Comparison of ENCODE assay signal across 8 cellular contexts in genomic region chr3:150146891-150147761, GRCh38.
DNase-seq lines count a peak whose midpoint lies in the region; ATAC-seq and TF ChIP-seq lines count a peak whose summit lies in the region.

No MANE protein-coding gene starts in this region.

- H3K27ac Mint-ChIP-seq in activated CD8-positive, alpha-beta T cell treated with anti-CD3 and anti-CD28 coated beads for 36 hours, result no peak overlapping the region
- H3K27ac Mint-ChIP-seq in activated CD8-positive, alpha-beta T cell treated with anti-CD3 and anti-CD28 coated beads, Interleukin-2, amount 10 ng/mL, durations not matched to agents 7 days and 5 days, result no peak overlapping the region
- H3K27ac Mint-ChIP-seq in stimulated activated naive CD8-positive, alpha-beta T cell treated with anti-CD3 and anti-CD28 coated beads, Interleukin-15, amount 100 ng/mL, for 72 hours, result no peak overlapping the region

- no peaks in the 10 kb centered on the region for H3K79me2 ChIP-seq in OCI-LY3 (ENCODE audit: low read length)

- H3K27ac ChIP-seq in OCI-LY3 (ENCODE audit: low read length) (no peak overlapping the region), coronary artery (peak overlapping the region in 1 of 2 donors; percentile 8), A673 (ENCODE audit: low read depth, low read length, poor library complexity, severe bottlenecking) (no peak overlapping the region)

- no peaks in the 10 kb centered on the region for H4K20me1 ChIP-seq in OCI-LY3 (ENCODE audit: insufficient read depth, low read length)

- POLR2A ChIA-PET in activated CD8-positive, alpha-beta T cell treated with anti-CD3 and anti-CD28 coated beads for 36 hours (lab: Charles Lee), result no interaction called here
- POLR2A ChIA-PET in activated CD8-positive, alpha-beta T cell treated with anti-CD3 and anti-CD28 coated beads, Interleukin-2, amount 10 ng/mL, durations not matched to agents 7 days and 5 days (lab: Charles Lee), result no interaction called here
- POLR2A ChIA-PET in A673 (lab: Charles Lee; ENCODE audit: low non-redundant PET), result no interaction called here

- H3K9me3 ChIP-seq in OCI-LY3 (ENCODE audit: insufficient read depth, low read length), result no peaks in the 10 kb centered on the region
- H3K9me3 ChIP-seq in A673 (ENCODE audit: low read depth, low read length, poor library complexity, severe bottlenecking), result no peaks in the 10 kb centered on the region

- peaks cover 8% of the 10 kb centered on the region for H3K4me1 Mint-ChIP-seq in activated CD8-positive, alpha-beta T cell treated with anti-CD3 and anti-CD28 coated beads for 36 hours (ENCODE audit: low read depth)
- H3K4me1 Mint-ChIP-seq in activated CD8-positive, alpha-beta T cell treated with anti-CD3 and anti-CD28 coated beads, Interleukin-2, amount 10 ng/mL, durations not matched to agents 7 days and 5 days (ENCODE audit: low read depth), result peaks cover 4% of the 10 kb centered on the region
- peaks cover 11% of the 10 kb centered on the region for H3K4me1 Mint-ChIP-seq in stimulated activated naive CD8-positive, alpha-beta T cell treated with anti-CD3 and anti-CD28 coated beads, Interleukin-15, amount 100 ng/mL, for 72 hours

- peaks cover 16% of the 10 kb centered on the region for H3K4me1 ChIP-seq in OCI-LY3 (ENCODE audit: low read length)
- no peaks in the 10 kb centered on the region for H3K4me1 ChIP-seq in A673 (ENCODE audit: insufficient read depth, low read length, poor library complexity, severe bottlenecking)

- no peaks in the 10 kb centered on the region for H3K9me3 Mint-ChIP-seq in activated CD8-positive, alpha-beta T cell treated with anti-CD3 and anti-CD28 coated beads for 36 hours
- no peaks in the 10 kb centered on the region for H3K9me3 Mint-ChIP-seq in activated CD8-positive, alpha-beta T cell treated with anti-CD3 and anti-CD28 coated beads, Interleukin-2, amount 10 ng/mL, durations not matched to agents 7 days and 5 days (ENCODE audit: insufficient read depth)
- H3K9me3 Mint-ChIP-seq in stimulated activated naive CD8-positive, alpha-beta T cell treated with anti-CD3 and anti-CD28 coated beads, Interleukin-15, amount 100 ng/mL, for 72 hours, result no peaks in the 10 kb centered on the region

- H3K27me3 ChIP-seq in OCI-LY3 (ENCODE audit: low read depth, low read length), result no peaks in the 10 kb centered on the region
- H3K27me3 ChIP-seq in A673 (replicated peaks; ENCODE audit: insufficient read depth, low read depth, low read length, poor library complexity), result no peaks in the 10 kb centered on the region

- H3K4me2 ChIP-seq in OCI-LY3 (ENCODE audit: low read length), result peak overlapping the region; percentile 67

- H3K36me3 ChIP-seq in OCI-LY3 (replicated peaks; ENCODE audit: low read depth, low read length) (no peaks in the 10 kb centered on the region), A673 (ENCODE audit: insufficient read depth, low read length, poor library complexity, severe bottlenecking) (no peaks in the 10 kb centered on the region)

- H3K9ac ChIP-seq in OCI-LY3 (ENCODE audit: low read length), result no peak overlapping the region

- peaks cover 22% of the 10 kb centered on the region for H3K27me3 Mint-ChIP-seq in activated CD8-positive, alpha-beta T cell treated with anti-CD3 and anti-CD28 coated beads for 36 hours
- peaks cover 9% of the 10 kb centered on the region for H3K27me3 Mint-ChIP-seq in activated CD8-positive, alpha-beta T cell treated with anti-CD3 and anti-CD28 coated beads, Interleukin-2, amount 10 ng/mL, durations not matched to agents 7 days and 5 days (ENCODE audit: low read depth)
- peaks cover 24% of the 10 kb centered on the region for H3K27me3 Mint-ChIP-seq in stimulated activated naive CD8-positive, alpha-beta T cell treated with anti-CD3 and anti-CD28 coated beads, Interleukin-15, amount 100 ng/mL, for 72 hours

- H3K4me3 Mint-ChIP-seq in activated CD8-positive, alpha-beta T cell treated with anti-CD3 and anti-CD28 coated beads for 36 hours, result no peak overlapping the region
- no peak overlapping the region for H3K4me3 Mint-ChIP-seq in activated CD8-positive, alpha-beta T cell treated with anti-CD3 and anti-CD28 coated beads, Interleukin-2, amount 10 ng/mL, durations not matched to agents 7 days and 5 days
- H3K4me3 Mint-ChIP-seq in stimulated activated naive CD8-positive, alpha-beta T cell treated with anti-CD3 and anti-CD28 coated beads, Interleukin-15, amount 100 ng/mL, for 72 hours, result no peak overlapping the region

- BruUV-seq in A673 (replicated peaks; lab: Mats Ljungman, UMichigan), result no TSS peak

- CTCF ChIA-PET in activated CD8-positive, alpha-beta T cell treated with anti-CD3 and anti-CD28 coated beads for 36 hours (lab: Charles Lee), result no interaction called here
- CTCF ChIA-PET in activated CD8-positive, alpha-beta T cell treated with anti-CD3 and anti-CD28 coated beads, Interleukin-2, amount 10 ng/mL, durations not matched to agents 7 days and 5 days (lab: Charles Lee), result interaction anchor here (0.7 to 1.3 kb wide), 2 partner anchors 10 to 26 kb away, joined by 3 read pairs; no protein-coding TSS in a partner anchor
- CTCF ChIA-PET in A673 (lab: Charles Lee), result interaction anchor here (0.9 kb wide), 1 partner anchor 180 kb away, joined by 3 read pairs; no protein-coding TSS in a partner anchor

- peak; percentile 83 for ATAC-seq in activated CD8-positive, alpha-beta T cell treated with anti-CD3 and anti-CD28 coated beads for 36 hours
- ATAC-seq in activated CD8-positive, alpha-beta T cell treated with anti-CD3 and anti-CD28 coated beads, Interleukin-2, amount 10 ng/mL, durations not matched to agents 7 days and 5 days, result no peak
- ATAC-seq in stimulated activated naive CD8-positive, alpha-beta T cell treated with anti-CD3 and anti-CD28 coated beads, Interleukin-15, amount 100 ng/mL, for 72 hours, result peak; percentile 91

- H3K36me3 Mint-ChIP-seq in activated CD8-positive, alpha-beta T cell treated with anti-CD3 and anti-CD28 coated beads for 36 hours (ENCODE audit: low read depth), result no peaks in the 10 kb centered on the region
- H3K36me3 Mint-ChIP-seq in activated CD8-positive, alpha-beta T cell treated with anti-CD3 and anti-CD28 coated beads, Interleukin-2, amount 10 ng/mL, durations not matched to agents 7 days and 5 days (ENCODE audit: low read depth), result no peaks in the 10 kb centered on the region

- peak overlapping the region; percentile 30 for H3K4me3 ChIP-seq in OCI-LY3 (ENCODE audit: low read length)
- no peak overlapping the region for H3K4me3 ChIP-seq in coronary artery
- H3K4me3 ChIP-seq in A673 (ENCODE audit: low read depth, low read length, poor library complexity, severe bottlenecking), result no peak overlapping the region

- H2AFZ ChIP-seq in OCI-LY3 (ENCODE audit: low read depth, low read length), result no peak overlapping the region

- no peak for TF ChIP-seq CTCF in activated CD8-positive, alpha-beta T cell treated with anti-CD3 and anti-CD28 coated beads for 36 hours (IDR thresholded peaks at IDR 0.05)
- no peak for TF ChIP-seq CTCF in OCI-LY3 (IDR thresholded peaks at IDR 0.05; ENCODE audit: low read depth, low read length)
- no peak for TF ChIP-seq CTCF in coronary artery (IDR thresholded peaks at IDR 0.05)
- TF ChIP-seq CTCF in A673 (conservative IDR thresholded peaks at IDR 0.05; ENCODE audit: low read depth, low read length), result no peak

- peak; percentile 35 for DNase-seq in activated CD8-positive, alpha-beta T cell treated with anti-CD3 and anti-CD28 coated beads for 36 hours
- DNase-seq in activated CD8-positive, alpha-beta T cell treated with anti-CD3 and anti-CD28 coated beads, Interleukin-2, amount 10 ng/mL, durations not matched to agents 7 days and 5 days, result no peak
- DNase-seq in fibroblast of the conjunctiva (ENCODE audit: low read depth) (peak; percentile 64), coronary artery (ENCODE audit: low spot score) (no peak), A673 (ENCODE audit: low spot score) (no peak), NCI-H345 treated with DMSO at 0.1 percent for 48 hours (lab: John Stamatoyannopoulos, UW; ENCODE audit: unreplicated experiment) (no peak)
- DNase-seq in stimulated activated naive CD8-positive, alpha-beta T cell treated with anti-CD3 and anti-CD28 coated beads, Interleukin-15, amount 100 ng/mL, for 72 hours, result peak in 1 of 2 donors; percentile 29

- intact Hi-C loops in activated CD8-positive, alpha-beta T cell treated with anti-CD3 and anti-CD28 coated beads for 36 hours (cut with micrococcal nuclease), result no loop called here
- intact Hi-C loops in A673 (cut with micrococcal nuclease; ENCODE audit: unreplicated experiment), result no loop called here

Comparison
In these comparisons a context has a peak if more than half of its experiments do, and no peak if none do; other contexts are left out.
1. DNase-seq: peak in activated CD8-positive, alpha-beta T cell treated with anti-CD3 and anti-CD28 coated beads for 36 hours (single experiment) and fibroblast of the conjunctiva (single experiment); none in activated CD8-positive, alpha-beta T cell treated with anti-CD3 and anti-CD28 coated beads, Interleukin-2, amount 10 ng/mL, durations not matched to agents 7 days and 5 days (single experiment), coronary artery (single experiment), A673 (single experiment) and NCI-H345 treated with DMSO at 0.1 percent for 48 hours (single experiment).